In genomic region chr6:111845441-111845871, GRCh38 we compare ENCODE assay signal across 10 cellular contexts. TPM values are rescaled to one million over a fixed set of nuclear protein-coding genes. Genes with fewer than 3 reads are reported as not detected.
A peak's percentile ranks its signal among the peaks of the same experiment; 100 is the strongest.
DNase-seq lines count a peak whose midpoint lies in the region; ATAC-seq, FAIRE-seq and TF ChIP-seq lines count a peak whose summit lies in the region.
"Had no signal": no experiment of that assay in that cellular context is flagged by ENCODE, and none has a peak within 500 bp of the region (broad histone marks: within the 10 kb centered on the region; RNA-seq: fewer than 3 reads in every experiment).

No MANE protein-coding gene starts in this region.

- H3K27me3 ChIP-seq in DND-41 (ENCODE audit: insufficient read depth, low read length, poor library complexity) (no peaks in the 10 kb centered on the region), endothelial cell of umbilical vein (ENCODE audit: control insufficient read depth in 2 of 2, insufficient read depth in 2 of 2, low read length in 2 of 2) (no peaks in the 10 kb centered on the region), WERI-Rb-1 (ENCODE audit: insufficient read depth, low read depth, severe bottlenecking) (no peaks in the 10 kb centered on the region)

- dilution Hi-C loops in endothelial cell of umbilical vein (cut with MboI; ENCODE audit: extremely low pct_ligation_motif_present, low sequenced_read_pairs): no loop called here

- H3K9me3 ChIP-seq in DND-41 (ENCODE audit: insufficient read depth, low read length, severe bottlenecking) (no peaks in the 10 kb centered on the region), endothelial cell of umbilical vein (replicated peaks; ENCODE audit: control insufficient read depth, insufficient read depth, low read length) (no peaks in the 10 kb centered on the region), WERI-Rb-1 (ENCODE audit: severe bottlenecking) (no peaks in the 10 kb centered on the region)

- intact Hi-C loops in endothelial cell of umbilical vein (cut with micrococcal nuclease): no loop called here

- peak; percentile 63 for FAIRE-seq in endothelial cell of umbilical vein (lab: Jason Lieb, UNC)
- FAIRE-seq: endometrium, G401.6 had no signal

- CTCF ChIA-PET in endothelial cell of umbilical vein (lab: Charles Lee): interaction anchor here (0.7 to 1.1 kb wide), 2 partner anchors 18 to 24 kb away, joined by 3 read pairs; no protein-coding TSS in a partner anchor

- H2AFZ ChIP-seq in DND-41 (ENCODE audit: low read depth, low read length): no peak overlapping the region
- H2AFZ ChIP-seq in endothelial cell of umbilical vein (ENCODE audit: low read depth, low read length): no peak overlapping the region

- H3K4me2 ChIP-seq in DND-41 (ENCODE audit: insufficient read depth, low read length) (no peak overlapping the region), endothelial cell of umbilical vein (ENCODE audit: insufficient read depth, low read length) (no peak overlapping the region)

- H3K36me3 ChIP-seq in DND-41 (ENCODE audit: insufficient read depth, low read length) (peaks cover 41% of the 10 kb centered on the region), endothelial cell of umbilical vein (ENCODE audit: control insufficient read depth in 2 of 2, extremely low read depth in 1 of 2, insufficient read depth in 2 of 2, low read length in 2 of 2) (no peaks in the 10 kb centered on the region), WERI-Rb-1 (no peaks in the 10 kb centered on the region)

- DNase-seq in DND-41: no peak
- peak; percentile 48 for DNase-seq in endothelial cell of umbilical vein (ENCODE audit: low read depth, low spot score)
- no peak for DNase-seq in WERI-Rb-1
- no peak for DNase-seq in stimulated activated CD4-positive, alpha-beta T cell treated with anti-CD3 and anti-CD28 coated beads, Interleukin-4, amount 100 ng/mL, for 4 hours
- DNase-seq in HCEC 1CT: no peak
- no peak for DNase-seq in NCI-H187 (lab: John Stamatoyannopoulos, UW)

- H3K4me1 ChIP-seq in DND-41 (ENCODE audit: insufficient read depth, low read length): peaks cover 48% of the 10 kb centered on the region
- peaks cover 20% of the 10 kb centered on the region for H3K4me1 ChIP-seq in endothelial cell of umbilical vein (ENCODE audit: control insufficient read depth, extremely low read depth, insufficient read depth, low read length)

- TF ChIP-seq CTCF in DND-41 (IDR thresholded peaks at IDR 0.05; ENCODE audit: borderline replicate concordance, extremely low read depth, low read length, poor library complexity, severe bottlenecking) (no peak), endothelial cell of umbilical vein (IDR thresholded peaks at IDR 0.05; ENCODE audit: extremely low read depth in 1 of 2, insufficient read depth in 1 of 2, low read depth in 1 of 2, low read length in 2 of 2) (no peak), WERI-Rb-1 (IDR thresholded peaks at IDR 0.05; ENCODE audit: low read depth, low read length) (no peak)

- POLR2A ChIA-PET in endothelial cell of umbilical vein (lab: Charles Lee): interaction anchor here (0.5 kb wide), 1 partner anchor 114 kb away, joined by 3 read pairs; no protein-coding TSS in a partner anchor

- H4K20me1 ChIP-seq in DND-41 (ENCODE audit: insufficient read depth, low read length) (peaks cover 68% of the 10 kb centered on the region), endothelial cell of umbilical vein (replicated peaks; ENCODE audit: control insufficient read depth, extremely low read depth, insufficient read depth, low read length) (peaks cover 2% of the 10 kb centered on the region)

- BruUV-seq in endothelial cell of umbilical vein (replicated peaks; lab: Mats Ljungman, UMichigan): no TSS peak

- ATAC-seq in DND-41 (ENCODE audit: insufficient read depth, low read depth) (no peak), GM19438 (IDR thresholded peaks at IDR 0.05; ENCODE audit: low read depth, unreplicated experiment) (peak; percentile 43), HG03342 (IDR thresholded peaks at IDR 0.05; ENCODE audit: unreplicated experiment) (peak; percentile 66)

- peak overlapping the region; percentile 21; the same call in 1 of the 2 replicates for H3K27ac ChIP-seq in DND-41 (ENCODE audit: low read length)
- no peak overlapping the region for H3K27ac ChIP-seq in endothelial cell of umbilical vein (ENCODE audit: insufficient read depth, low read depth, low read length)
- no peak overlapping the region for H3K27ac ChIP-seq in WERI-Rb-1

- no peak for TF ChIP-seq POLR2A in endothelial cell of umbilical vein (IDR thresholded peaks at IDR 0.05; ENCODE audit: low read depth, low read length)

- H3K79me2 ChIP-seq in DND-41 (ENCODE audit: insufficient read depth, low read length): peaks cover 90% of the 10 kb centered on the region
- peaks cover 27% of the 10 kb centered on the region for H3K79me2 ChIP-seq in endothelial cell of umbilical vein (ENCODE audit: control insufficient read depth, insufficient read depth, low read length)

- H3K9ac ChIP-seq in DND-41 (ENCODE audit: low read depth, low read length) (no peak overlapping the region), endothelial cell of umbilical vein (replicated peaks; ENCODE audit: extremely low read depth, insufficient read depth, low read length) (no peak overlapping the region)

- H3K4me3 ChIP-seq in DND-41 (ENCODE audit: low read depth in 1 of 2, low read length in 2 of 2) (no peak overlapping the region), endothelial cell of umbilical vein (replicated peaks in 1 of 3; ENCODE audit: insufficient read depth in 1 of 3, low read depth in 1 of 3, low read length in 3 of 3) (no peak overlapping the region), WERI-Rb-1 (ENCODE audit: low read depth, low read length) (no peak overlapping the region)

- H3K9me1 ChIP-seq in endothelial cell of umbilical vein (replicated peaks; ENCODE audit: control insufficient read depth, extremely low read depth, insufficient read depth, low read length): no peaks in the 10 kb centered on the region

TF ChIP-seq in endothelial cell of umbilical vein, 7 proteins besides CTCF, POLR2A, EP300 and RAD21:
- no peak for TF ChIP-seq GATA2 (IDR thresholded peaks at IDR 0.05; ENCODE audit: insufficient read depth, insufficient read length, low read depth, low read length)
- TF ChIP-seq EZH2 (IDR thresholded peaks at IDR 0.05; ENCODE audit: borderline replicate concordance, low read depth, low read length, severe bottlenecking): no peak
- TF ChIP-seq JUN (IDR thresholded peaks at IDR 0.05; ENCODE audit: borderline replicate concordance, insufficient read depth, insufficient read length, low read depth): no peak
- TF ChIP-seq MYC (IDR thresholded peaks at IDR 0.05; ENCODE audit: low read depth, low read length): no peak
- TF ChIP-seq FOS (IDR thresholded peaks at IDR 0.05; ENCODE audit: borderline replicate concordance, insufficient read depth, low read length): no peak
- TF ChIP-seq MAX (IDR thresholded peaks at IDR 0.05; ENCODE audit: insufficient read depth, insufficient read length): no peak
- TF ChIP-seq POLR2AphosphoS5 (IDR thresholded peaks at IDR 0.05; ENCODE audit: insufficient read depth, low read depth, low read length): no peak

RNA-seq across cellular contexts. Expression of gene FYN, which starts 27.8 kb away (rescaled TPM):
- 143 and 151 TPM in 2 replicates for total RNA-seq in endothelial cell of umbilical vein
- 59.2 and 69.0 TPM in 2 replicates for polyA plus RNA-seq in endothelial cell of umbilical vein
- 64.4 and 72.7 TPM in 2 replicates for polyA plus RNA-seq in endothelial cell of umbilical vein (2011; cell fraction: cytosol; rRNA removed)
- polyA plus RNA-seq in endothelial cell of umbilical vein (2011; cell fraction: nucleus; rRNA removed): 171 and 177 TPM in 2 replicates
- 88.2 and 93.3 TPM in 2 replicates for polyA plus RNA-seq in endothelial cell of umbilical vein (2012)
- polyA minus RNA-seq in endothelial cell of umbilical vein: 96.4 and 114 TPM in 2 replicates
- 35.5 TPM for polyA minus RNA-seq in endothelial cell of umbilical vein (2011; cell fraction: cytosol; rRNA and poly(A)+ RNA removed)
- 131 and 165 TPM in 2 replicates for polyA minus RNA-seq in endothelial cell of umbilical vein (2011; cell fraction: nucleus; rRNA and poly(A)+ RNA removed)
